25 cellular contexts compared by ENCODE assay signal in genomic region chr16:9868606-9869149, GRCh38.
A peak's percentile ranks its signal among the peaks of the same experiment; 100 is the strongest.
DNase-seq lines count a peak whose midpoint lies in the region; ATAC-seq and TF ChIP-seq lines count a peak whose summit lies in the region.
"Had no signal": no experiment of that assay in that cellular context is flagged by ENCODE, and none has a peak within 500 bp of the region (broad histone marks: within the 10 kb centered on the region; RNA-seq: fewer than 3 reads in every experiment).

No MANE protein-coding gene starts in this region.

- H3K9ac ChIP-seq in endodermal cell (ENCODE audit: extremely low read depth, low read length, poor library complexity, severe bottlenecking): no peak overlapping the region
- H3K9ac ChIP-seq: BLaER1 treated with 17β-estradiol and CSF1 and Interleukin-3, amounts not matched to agents 10 nM and 100 nM had no signal

- H3K9me3 ChIP-seq in RWPE2 (ENCODE audit: severe bottlenecking): no peaks in the 10 kb centered on the region
- no peaks in the 10 kb centered on the region for H3K9me3 ChIP-seq in endodermal cell (ENCODE audit: control insufficient read depth, low read length)
- H3K9me3 ChIP-seq: A549; BE2C; BLaER1 treated with 17β-estradiol and CSF1 and Interleukin-3, amounts not matched to agents 10 nM and 100 nM had no signal

- TF ChIP-seq CTCF in RWPE2 (IDR thresholded peaks at IDR 0.05; ENCODE audit: poor library complexity, severe bottlenecking) (no peak), dorsolateral prefrontal cortex (IDR thresholded peaks at IDR 0.05 in 54 of 56, conservative IDR thresholded peaks at IDR 0.05 in 2 of 56; ENCODE audit: low read depth in 1 of 56, partially characterized antibody in 56 of 56) (no peak), endodermal cell (conservative IDR thresholded peaks at IDR 0.05) (no peak)

- no peak overlapping the region for H3K4me3 Mint-ChIP-seq in endodermal cell
- H3K4me3 Mint-ChIP-seq: CD14-positive monocyte; CD4-positive, alpha-beta T cell; CD8-positive, alpha-beta memory T cell had no signal

- H3K27me3 Mint-ChIP-seq in endodermal cell (ENCODE audit: insufficient read depth): peaks cover 2% of the 10 kb centered on the region
- H3K27me3 Mint-ChIP-seq: CD4-positive, alpha-beta T cell had no signal

- intact Hi-C loops in dorsolateral prefrontal cortex (cut with DNase I): no loop called here
- intact Hi-C loops in left colon (cut with DNase I, micrococcal nuclease): no loop called here

- no peak for DNase-seq in RWPE2 (ENCODE audit: low spot score)
- DNase-seq in dorsolateral prefrontal cortex: peak in 1 of 10 donors; percentile 51
- DNase-seq in epithelial cell of prostate (ENCODE audit: low read depth, low spot score): peak; percentile 40
- no peak for DNase-seq in left colon
- no peak for DNase-seq in endodermal cell
- DNase-seq in NCI-H345 treated with DMSO at 0.1 percent for 48 hours (lab: John Stamatoyannopoulos, UW; ENCODE audit: unreplicated experiment): no peak
- DNase-seq: 8988T; ACHN; AML-193; BE2C; CD4-positive, alpha-beta T cell; CD8-positive, alpha-beta memory T cell; DMS 273 treated with DMSO at 0.1 percent for 48 hours; DMS79; EL; GDM1; GOT3; H7; HCEC 1CT had no signal

- H3K27ac ChIP-seq in RWPE2 (ENCODE audit: poor library complexity, severe bottlenecking) (peak overlapping the region; percentile 27), dorsolateral prefrontal cortex (peak overlapping the region in 46 of 59 donors; percentile 5 to 82 (median 58)), epithelial cell of prostate (peak overlapping the region; percentile 87), endodermal cell (ENCODE audit: low read depth, low read length) (no peak overlapping the region)
- H3K27ac ChIP-seq: A549; BLaER1 treated with 17β-estradiol and CSF1 and Interleukin-3, amounts not matched to agents 10 nM and 100 nM had no signal

- H3K36me3 Mint-ChIP-seq in endodermal cell (ENCODE audit: low read depth): no peaks in the 10 kb centered on the region
- H3K36me3 Mint-ChIP-seq: CD14-positive monocyte; CD8-positive, alpha-beta memory T cell had no signal

- no peaks in the 10 kb centered on the region for H3K9me3 Mint-ChIP-seq in endodermal cell
- H3K9me3 Mint-ChIP-seq: CD8-positive, alpha-beta memory T cell had no signal

- no peaks in the 10 kb centered on the region for H3K36me3 ChIP-seq in RWPE2 (ENCODE audit: low read depth)
- no peaks in the 10 kb centered on the region for H3K36me3 ChIP-seq in endodermal cell (ENCODE audit: control insufficient read depth, insufficient read depth, low read length)
- H3K36me3 ChIP-seq: BE2C; BLaER1 treated with 17β-estradiol and CSF1 and Interleukin-3, amounts not matched to agents 10 nM and 100 nM had no signal

- WGBS in endodermal cell (ENCODE audit: insufficient coverage in 1 of 2, insufficient read length in 1 of 2), 2 experiments: 97 to 100% methylated on average over 1 to 2 of the region's 2 CpGs

- peaks cover 15% of the 10 kb centered on the region for H3K4me1 Mint-ChIP-seq in endodermal cell
- H3K4me1 Mint-ChIP-seq: CD14-positive monocyte; CD8-positive, alpha-beta memory T cell had no signal

- H3K27me3 ChIP-seq in RWPE2 (ENCODE audit: insufficient read depth, poor library complexity, severe bottlenecking) (no peaks in the 10 kb centered on the region), dorsolateral prefrontal cortex (no peaks in the 10 kb centered on the region), endodermal cell (ENCODE audit: control insufficient read depth, insufficient read depth, low read length, poor library complexity, severe bottlenecking) (peaks cover 13% of the 10 kb centered on the region)
- H3K27me3 ChIP-seq: BE2C; BLaER1 treated with 17β-estradiol and CSF1 and Interleukin-3, amounts not matched to agents 10 nM and 100 nM had no signal

- ATAC-seq in RWPE2 (ENCODE audit: low read depth): peak; percentile 74
- peak; percentile 21 for ATAC-seq in left colon
- ATAC-seq in GM21381 (IDR thresholded peaks at IDR 0.05; ENCODE audit: unreplicated experiment): no peak
- no peak for ATAC-seq in GM21526 (IDR thresholded peaks at IDR 0.05; ENCODE audit: low FRiP score, unreplicated experiment)
- ATAC-seq: A549, GM12878 had no signal

- H3K4me1 ChIP-seq in RWPE2 (ENCODE audit: insufficient read depth, poor library complexity, severe bottlenecking) (peaks cover 13% of the 10 kb centered on the region), endodermal cell (ENCODE audit: control insufficient read depth, insufficient read depth, low read length) (peaks cover 13% of the 10 kb centered on the region)
- H3K4me1 ChIP-seq: A549; BE2C; BLaER1 treated with 17β-estradiol and CSF1 and Interleukin-3, amounts not matched to agents 10 nM and 100 nM had no signal

- H3K27ac Mint-ChIP-seq in endodermal cell: no peak overlapping the region
- H3K27ac Mint-ChIP-seq: CD14-positive monocyte; CD4-positive, alpha-beta T cell; CD8-positive, alpha-beta memory T cell had no signal

- H3K4me3 ChIP-seq in RWPE2 (ENCODE audit: severe bottlenecking): no peak overlapping the region
- H3K4me3 ChIP-seq in dorsolateral prefrontal cortex: no peak overlapping the region
- H3K4me3 ChIP-seq in endodermal cell (ENCODE audit: low read length): no peak overlapping the region
- H3K4me3 ChIP-seq: A549; BLaER1 treated with 17β-estradiol and CSF1 and Interleukin-3, amounts not matched to agents 10 nM and 100 nM; GM12878 had no signal

Comparison
In these comparisons a context has a peak if more than half of its experiments do, and no peak if none do; other contexts are left out.
1. ATAC-seq: peak in RWPE2 (single experiment) and left colon (single experiment); none in GM21381 (single experiment) and GM21526 (single experiment).